In the genomic region with DNA sequence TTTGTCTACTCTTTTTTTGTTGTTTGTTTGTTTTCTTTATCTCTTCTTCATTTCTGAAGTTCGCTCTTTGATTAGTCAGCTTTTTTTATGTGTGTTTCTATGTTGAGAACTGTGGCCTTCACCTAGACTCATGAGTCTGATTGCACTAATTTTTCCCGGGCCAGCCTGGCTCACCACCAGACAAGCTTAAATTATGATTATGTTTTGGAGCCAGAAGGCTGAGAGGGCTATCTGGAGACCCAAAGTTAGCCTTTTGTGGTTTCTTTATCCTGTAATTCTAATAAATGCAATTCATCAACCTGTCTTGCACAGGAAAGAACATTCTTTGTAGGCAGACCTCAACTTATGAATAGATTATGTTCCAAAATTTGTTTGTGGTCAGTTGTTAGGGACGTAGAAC, we compare ENCODE assay signal across 18 cellular contexts. TPM values are rescaled to one million over a fixed set of nuclear protein-coding genes. Genes with fewer than 3 reads are reported as not detected.
DNase-seq lines count a peak whose midpoint lies in the region; ATAC-seq and TF ChIP-seq lines count a peak whose summit lies in the region.
"Had no signal": no experiment of that assay in that cellular context is flagged by ENCODE, and none has a peak within 500 bp of the region (broad histone marks: within the 10 kb centered on the region; RNA-seq: fewer than 3 reads in every experiment).

No MANE protein-coding gene starts in this region.

- BruUV-seq in PC-3 (replicated peaks; lab: Mats Ljungman, UMichigan), result no TSS peak

- no peaks in the 10 kb centered on the region for H3K9me3 Mint-ChIP-seq in mesothelial cell of epicardium
- H3K9me3 Mint-ChIP-seq: activated CD4-positive, alpha-beta T cell treated with anti-CD3 and anti-CD28 coated beads, Interleukin-2, amount 10 ng/mL, durations not matched to agents 24 days and 14 days; H9 had no signal

- H3K4me1 Mint-ChIP-seq in mesothelial cell of epicardium, result peaks cover 67% of the 10 kb centered on the region

- H3K4me1 ChIP-seq in fibroblast of lung (ENCODE audit: control insufficient read depth, extremely low read depth, insufficient read depth, low read length) (no peaks in the 10 kb centered on the region), PC-3 (ENCODE audit: insufficient read depth, low read length) (peaks cover 29% of the 10 kb centered on the region)

- H3K79me2 ChIP-seq in fibroblast of lung (ENCODE audit: control insufficient read depth, insufficient read depth, low read length) (no peaks in the 10 kb centered on the region), PC-3 (ENCODE audit: low read length) (no peaks in the 10 kb centered on the region)

- peak; percentile 34 for DNase-seq in A172 (ENCODE audit: low spot score)
- DNase-seq in fibroblast of lung (ENCODE audit: low read depth in 2 of 2), result peak; percentile 60 to 92
- DNase-seq in mesothelial cell of epicardium (ENCODE audit: low spot score in 2 of 2, unreplicated experiment in 2 of 2), result no peak
- DNase-seq in COR-L47 (lab: John Stamatoyannopoulos, UW), result no peak
- DNase-seq in PC-3, result no peak
- DNase-seq: 8988T; activated CD4-positive, alpha-beta T cell treated with anti-CD3 and anti-CD28 coated beads, Interleukin-2, amount 10 ng/mL, durations not matched to agents 24 days and 14 days; erythroblast; H9; left cardiac atrium; mucosa of descending colon; NCI-H2107; NCI-H524 treated with DMSO at 0.1 percent for 48 hours; stimulated activated CD8-positive, alpha-beta memory T cell treated with anti-CD3 and anti-CD28 coated beads, Interleukin-4, amount 100 ng/mL, for 48 hours had no signal

- H3K4me3 Mint-ChIP-seq in mesothelial cell of epicardium, result no peak overlapping the region
- H3K4me3 Mint-ChIP-seq: activated CD4-positive, alpha-beta T cell treated with anti-CD3 and anti-CD28 coated beads, Interleukin-2, amount 10 ng/mL, durations not matched to agents 24 days and 14 days; H9 had no signal

- H3K4me2 ChIP-seq in fibroblast of lung (ENCODE audit: extremely low read depth, insufficient read depth, low read length) (no peak overlapping the region), PC-3 (ENCODE audit: low read length) (no peak overlapping the region)

- peak overlapping the region; percentile 79 for H3K27ac Mint-ChIP-seq in mesothelial cell of epicardium
- H3K27ac Mint-ChIP-seq: activated CD4-positive, alpha-beta T cell treated with anti-CD3 and anti-CD28 coated beads, Interleukin-2, amount 10 ng/mL, durations not matched to agents 24 days and 14 days; H9 had no signal

- H3K4me3 ChIP-seq in fibroblast of lung (replicated peaks in 1 of 4; ENCODE audit: control extremely low read depth in 1 of 4, insufficient read depth in 1 of 4, low read depth in 3 of 4, low read length in 4 of 4) (no peak overlapping the region), PC-3 (ENCODE audit: low read length) (no peak overlapping the region)
- H3K4me3 ChIP-seq: mucosa of descending colon had no signal

- intact Hi-C loops in PC-3 (cut with micrococcal nuclease), result loop anchor here (5.0 kb wide), 1 partner anchor 149 kb away; no protein-coding TSS in a partner anchor

- H2AFZ ChIP-seq in fibroblast of lung (ENCODE audit: low read length), result no peak overlapping the region
- H2AFZ ChIP-seq in PC-3 (ENCODE audit: low read length), result no peak overlapping the region

- POLR2A ChIA-PET in PC-3 (lab: Charles Lee; ENCODE audit: unreplicated experiment), result no interaction called here

- H3K36me3 Mint-ChIP-seq in mesothelial cell of epicardium, result no peaks in the 10 kb centered on the region

- ATAC-seq in SK-N-SH treated with all-trans-retinoic acid at 6 μM for 48 hours, result peak; percentile 75
- no peak for ATAC-seq in GM21381 (IDR thresholded peaks at IDR 0.05; ENCODE audit: unreplicated experiment)
- no peak for ATAC-seq in PC-3
- ATAC-seq in GM18502 (IDR thresholded peaks at IDR 0.05; ENCODE audit: poor library complexity, unreplicated experiment), result no peak
- ATAC-seq: left cardiac atrium, mucosa of descending colon had no signal

- CTCF ChIA-PET in PC-3 (lab: Charles Lee), result no interaction called here

- H3K9me3 ChIP-seq in fibroblast of lung (ENCODE audit: control insufficient read depth, insufficient read depth, low read depth, low read length), result no peaks in the 10 kb centered on the region
- no peaks in the 10 kb centered on the region for H3K9me3 ChIP-seq in PC-3 (ENCODE audit: low read length)
- H3K9me3 ChIP-seq: mucosa of descending colon had no signal

- H3K27ac ChIP-seq in fibroblast of lung (ENCODE audit: insufficient read depth, low read length) (no peak overlapping the region), PC-3 (ENCODE audit: low read length) (no peak overlapping the region)

- no peaks in the 10 kb centered on the region for H3K27me3 ChIP-seq in fibroblast of lung (ENCODE audit: control insufficient read depth, insufficient read depth, low read length)
- H3K27me3 ChIP-seq in PC-3 (ENCODE audit: low read length), result no peaks in the 10 kb centered on the region

- H3F3A ChIP-seq in PC-3 (ENCODE audit: low read length, unreplicated experiment), result no peaks in the 10 kb centered on the region

- no peaks in the 10 kb centered on the region for H3K9me2 ChIP-seq in PC-3 (replicated peaks; ENCODE audit: low read length)

- TF ChIP-seq CTCF in fibroblast of lung (conservative IDR thresholded peaks at IDR 0.05 in 1 of 2, IDR thresholded peaks at IDR 0.05 in 1 of 2; ENCODE audit: low read depth in 1 of 2, low read length in 2 of 2) (no peak), mesothelial cell of epicardium (IDR thresholded peaks at IDR 0.05; ENCODE audit: unreplicated experiment) (no peak), PC-3 (conservative IDR thresholded peaks at IDR 0.05; ENCODE audit: low read depth, low read length) (no peak)

- H3K36me3 ChIP-seq in fibroblast of lung (ENCODE audit: control insufficient read depth, insufficient read depth, low read length), result no peaks in the 10 kb centered on the region
- no peaks in the 10 kb centered on the region for H3K36me3 ChIP-seq in PC-3 (ENCODE audit: low read depth, low read length)

- H3K27me3 Mint-ChIP-seq in mesothelial cell of epicardium (ENCODE audit: low read depth), result no peaks in the 10 kb centered on the region

- H4K20me1 ChIP-seq in fibroblast of lung (ENCODE audit: control insufficient read depth, extremely low read depth, insufficient read depth, low read length) (no peaks in the 10 kb centered on the region), PC-3 (ENCODE audit: low read length) (no peaks in the 10 kb centered on the region)

- H3K9ac ChIP-seq in fibroblast of lung (ENCODE audit: insufficient read depth, low read length), result no peak overlapping the region
- H3K9ac ChIP-seq in PC-3 (ENCODE audit: low read length), result no peak overlapping the region

TF ChIP-seq in SK-N-SH treated with all-trans-retinoic acid at 6 μM for 48 hours, 23 proteins besides CTCF, POLR2A, EP300 and RAD21 (continues in another document):
- TF ChIP-seq ISL1 (CRISPR knock-in tag; IDR thresholded peaks at IDR 0.05), result peak; percentile 92
- TF ChIP-seq TOX (CRISPR knock-in tag; IDR thresholded peaks at IDR 0.05; ENCODE audit: borderline replicate concordance), result peak; percentile 95
- TF ChIP-seq ZFP3 (CRISPR knock-in tag; IDR thresholded peaks at IDR 0.05), result peak; percentile 55; the same call in 1 of the 2 replicates
- TF ChIP-seq ESRRG (CRISPR knock-in tag; IDR thresholded peaks at IDR 0.05), result no peak
- TF ChIP-seq, protein P1, sequence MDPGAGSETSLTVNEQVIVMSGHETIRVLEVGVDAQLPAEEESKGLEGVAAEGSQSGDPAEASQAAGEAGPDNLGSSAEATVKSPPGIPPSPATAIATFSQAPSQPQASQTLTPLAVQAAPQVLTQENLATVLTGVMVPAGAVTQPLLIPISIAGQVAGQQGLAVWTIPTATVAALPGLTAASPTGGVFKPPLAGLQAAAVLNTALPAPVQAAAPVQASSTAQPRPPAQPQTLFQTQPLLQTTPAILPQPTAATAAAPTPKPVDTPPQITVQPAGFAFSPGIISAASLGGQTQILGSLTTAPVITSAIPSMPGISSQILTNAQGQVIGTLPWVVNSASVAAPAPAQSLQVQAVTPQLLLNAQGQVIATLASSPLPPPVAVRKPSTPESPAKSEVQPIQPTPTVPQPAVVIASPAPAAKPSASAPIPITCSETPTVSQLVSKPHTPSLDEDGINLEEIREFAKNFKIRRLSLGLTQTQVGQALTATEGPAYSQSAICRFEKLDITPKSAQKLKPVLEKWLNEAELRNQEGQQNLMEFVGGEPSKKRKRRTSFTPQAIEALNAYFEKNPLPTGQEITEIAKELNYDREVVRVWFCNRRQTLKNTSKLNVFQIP (CRISPR knock-in tag; IDR thresholded peaks at IDR 0.05; ENCODE audit: borderline replicate concordance, low read depth), result no peak
- no peak for TF ChIP-seq SNAI2 (CRISPR knock-in tag; IDR thresholded peaks at IDR 0.05)
- TF ChIP-seq ZNF70 (CRISPR knock-in tag; IDR thresholded peaks at IDR 0.05), result no peak
- TF ChIP-seq ZNF565 (CRISPR knock-in tag; conservative IDR thresholded peaks at IDR 0.05; ENCODE audit: low read depth), result no peak
- TF ChIP-seq PPARA (CRISPR knock-in tag; IDR thresholded peaks at IDR 0.05; ENCODE audit: borderline replicate concordance), result no peak
- TF ChIP-seq, protein P2, sequence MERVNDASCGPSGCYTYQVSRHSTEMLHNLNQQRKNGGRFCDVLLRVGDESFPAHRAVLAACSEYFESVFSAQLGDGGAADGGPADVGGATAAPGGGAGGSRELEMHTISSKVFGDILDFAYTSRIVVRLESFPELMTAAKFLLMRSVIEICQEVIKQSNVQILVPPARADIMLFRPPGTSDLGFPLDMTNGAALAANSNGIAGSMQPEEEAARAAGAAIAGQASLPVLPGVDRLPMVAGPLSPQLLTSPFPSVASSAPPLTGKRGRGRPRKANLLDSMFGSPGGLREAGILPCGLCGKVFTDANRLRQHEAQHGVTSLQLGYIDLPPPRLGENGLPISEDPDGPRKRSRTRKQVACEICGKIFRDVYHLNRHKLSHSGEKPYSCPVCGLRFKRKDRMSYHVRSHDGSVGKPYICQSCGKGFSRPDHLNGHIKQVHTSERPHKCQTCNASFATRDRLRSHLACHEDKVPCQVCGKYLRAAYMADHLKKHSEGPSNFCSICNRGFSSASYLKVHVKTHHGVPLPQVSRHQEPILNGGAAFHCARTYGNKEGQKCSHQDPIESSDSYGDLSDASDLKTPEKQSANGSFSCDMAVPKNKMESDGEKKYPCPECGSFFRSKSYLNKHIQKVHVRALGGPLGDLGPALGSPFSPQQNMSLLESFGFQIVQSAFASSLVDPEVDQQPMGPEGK (CRISPR knock-in tag; IDR thresholded peaks at IDR 0.05; ENCODE audit: borderline replicate concordance), result peak; percentile 82
- TF ChIP-seq BACH2 (CRISPR knock-in tag; IDR thresholded peaks at IDR 0.05; ENCODE audit: borderline replicate concordance), result no peak
- TF ChIP-seq ZFP30 (CRISPR knock-in tag; IDR thresholded peaks at IDR 0.05), result no peak
- TF ChIP-seq ZC3H10 (CRISPR knock-in tag; IDR thresholded peaks at IDR 0.05), result peak; percentile 83

RNA-seq across cellular contexts. Expression of a gene that starts 20.8 kb away (rescaled TPM):
- total RNA-seq in A172 (2014; rRNA removed; shearing (Covaris generic)), result 0.05 TPM in 1 of 2 replicates, not detected in the other
- total RNA-seq in fibroblast of lung, result under 0.01 TPM in 1 of 2 replicates, not detected in the other
- 0.03 and 0.11 TPM in 2 replicates for polyA plus RNA-seq in fibroblast of lung
- polyA plus RNA-seq in fibroblast of lung (2012), result 0.07 TPM in 1 of 2 replicates, not detected in the other
- not detected in 2 replicates for polyA minus RNA-seq in fibroblast of lung (ENCODE audit: low replicate concordance)
- 0.07 TPM in 2 of 3 replicates, not detected in the other for total RNA-seq in mesothelial cell of epicardium
- total RNA-seq in PC-3 (2014; rRNA removed), result 0.11 and 0.12 TPM in 2 replicates
- total RNA-seq: activated CD4-positive, alpha-beta T cell treated with anti-CD3 and anti-CD28 coated beads, Interleukin-2, amount 10 ng/mL, durations not matched to agents 24 days and 14 days; H9; left cardiac atrium; mucosa of descending colon; urinary bladder had no signal
- polyA plus RNA-seq: urinary bladder had no signal

Comparison
In these comparisons a context has a peak if more than half of its experiments do, and no peak if none do; other contexts are left out.
1. DNase-seq: peak in A172 (single experiment) and fibroblast of lung (2 of 2); none in mesothelial cell of epicardium (0 of 2), COR-L47 (single experiment) and PC-3 (single experiment).